In the genomic region with DNA sequence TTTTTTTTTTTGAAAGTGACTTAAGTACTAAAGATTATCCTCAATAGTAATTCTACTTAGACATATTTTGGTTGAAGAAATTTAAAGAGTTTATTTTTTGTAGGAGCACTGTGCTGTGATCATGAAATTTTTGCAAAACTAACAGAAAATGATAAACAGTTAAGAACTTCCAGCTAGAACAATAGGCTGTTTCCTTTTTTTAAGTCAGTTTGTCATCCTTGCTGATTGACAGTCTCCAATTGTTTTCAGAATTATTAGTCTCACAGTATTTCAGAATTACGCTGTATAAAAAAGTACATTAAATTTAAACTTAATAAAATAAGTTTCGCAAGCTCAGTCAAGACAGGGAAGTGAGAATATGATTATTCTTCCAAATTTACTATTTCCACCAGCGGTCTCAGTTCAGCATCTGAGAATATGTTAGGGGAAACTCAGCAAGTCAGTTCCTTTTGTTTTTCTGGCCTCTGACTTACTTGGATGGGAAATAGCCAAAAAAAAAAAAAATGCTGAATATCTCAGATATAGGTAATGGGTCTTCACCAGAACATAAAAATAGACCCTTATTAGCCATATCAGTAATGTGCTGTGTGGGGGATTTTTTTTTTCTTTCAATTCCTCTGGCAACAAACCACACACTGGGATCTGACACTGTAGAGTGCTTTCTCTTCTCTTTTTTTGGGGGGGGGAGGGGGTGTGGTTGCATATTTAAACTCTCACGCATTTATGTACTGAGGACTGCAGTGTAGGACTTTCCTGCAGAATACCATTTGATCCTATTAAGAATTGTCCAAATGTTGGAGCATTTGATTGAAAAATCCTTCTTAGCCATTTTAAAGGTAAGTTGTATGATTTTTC, we compare ENCODE assay signal across 10 cellular contexts. TPM values are rescaled to one million over a fixed set of nuclear protein-coding genes. Genes with fewer than 3 reads are reported as not detected.
DNase-seq lines count a peak whose midpoint lies in the region; ATAC-seq, FAIRE-seq and TF ChIP-seq lines count a peak whose summit lies in the region.
"Had no signal": no experiment of that assay in that cellular context is flagged by ENCODE, and none has a peak within 500 bp of the region (broad histone marks: within the 10 kb centered on the region; RNA-seq: fewer than 3 reads in every experiment).

A gene (plus strand): TSS at position 732 of the 855 bp plus-strand sequence. CDS start 8,099 bp downstream, outside the sequence.

- no peaks in the 10 kb centered on the region for H3K36me3 ChIP-seq in mucosa of descending colon (ENCODE audit: low read depth)
- no peaks in the 10 kb centered on the region for H3K36me3 ChIP-seq in endodermal cell (ENCODE audit: control insufficient read depth, insufficient read depth, low read length)

- TF ChIP-seq CTCF in activated B cell treated with CpG ODN at 0.5 μM for 24 hours (IDR thresholded peaks at IDR 0.05), result no peak
- no peak for TF ChIP-seq CTCF in mucosa of descending colon (IDR thresholded peaks at IDR 0.05)
- no peak for TF ChIP-seq CTCF in endodermal cell (conservative IDR thresholded peaks at IDR 0.05)

- no peak within 1 kb of the TSS for H3K27ac Mint-ChIP-seq in activated B cell treated with CpG ODN at 0.5 μM for 24 hours
- no peak within 1 kb of the TSS for H3K27ac Mint-ChIP-seq in endodermal cell

- H3K4me1 ChIP-seq in mucosa of descending colon (ENCODE audit: low read depth) (no peaks in the 10 kb centered on the region), endodermal cell (ENCODE audit: control insufficient read depth, insufficient read depth, low read length) (no peaks in the 10 kb centered on the region)

- FAIRE-seq in GM12891 (lab: Jason Lieb, UNC), result no peak

- H3K9me3 ChIP-seq in mucosa of descending colon (no peaks in the 10 kb centered on the region), endodermal cell (ENCODE audit: control insufficient read depth, low read length) (no peaks in the 10 kb centered on the region)

- H3K4me1 Mint-ChIP-seq in activated B cell treated with CpG ODN at 0.5 μM for 24 hours (peaks cover 3% of the 10 kb centered on the region), endodermal cell (no peaks in the 10 kb centered on the region)

- no peak within 1 kb of the TSS for H3K27ac ChIP-seq in endodermal cell (ENCODE audit: low read depth, low read length)

- H3K4me3 Mint-ChIP-seq in activated B cell treated with CpG ODN at 0.5 μM for 24 hours (no peak within 1 kb of the TSS), endodermal cell (no peak within 1 kb of the TSS)

- H3K27me3 Mint-ChIP-seq in activated B cell treated with CpG ODN at 0.5 μM for 24 hours (no peaks in the 10 kb centered on the region), endodermal cell (ENCODE audit: insufficient read depth) (no peaks in the 10 kb centered on the region)

- DNase-seq in GM12891 (ENCODE audit: insufficient read length, low spot score) (no peak), activated B cell treated with CpG ODN at 0.5 μM for 24 hours (no peak), mucosa of descending colon (peak in 1 of 3 donors; percentile 9), hepatic stellate cell (ENCODE audit: low spot score) (no peak), endodermal cell (no peak), HT-29 (ENCODE audit: low spot score) (no peak)
- DNase-seq in activated CD4-positive, alpha-beta T cell treated with anti-CD3 and anti-CD28 coated beads, Interleukin-2, amount 50 U/mL, for 48 hours, result no peak
- DNase-seq: NCI-H146 had no signal

- H3K4me3 ChIP-seq in mucosa of descending colon (no peak within 1 kb of the TSS), endodermal cell (ENCODE audit: low read length) (no peak within 1 kb of the TSS)

- H3K9ac ChIP-seq in endodermal cell (ENCODE audit: extremely low read depth, low read length, poor library complexity, severe bottlenecking), result no peak within 1 kb of the TSS

- no peaks in the 10 kb centered on the region for H3K27me3 ChIP-seq in endodermal cell (ENCODE audit: control insufficient read depth, insufficient read depth, low read length, poor library complexity, severe bottlenecking)

- no peak for TF ChIP-seq POLR2A in GM12891 (IDR thresholded peaks at IDR 0.05; ENCODE audit: low read depth, low read length)

- CTCF ChIA-PET in activated B cell treated with CpG ODN at 0.5 μM for 24 hours (lab: Charles Lee), result no interaction called here

- H3K9me3 Mint-ChIP-seq in activated B cell treated with CpG ODN at 0.5 μM for 24 hours (no peaks in the 10 kb centered on the region), endodermal cell (no peaks in the 10 kb centered on the region)

- POLR2A ChIA-PET in activated B cell treated with CpG ODN at 0.5 μM for 24 hours (lab: Charles Lee), result interaction anchor here (0.6 to 0.7 kb wide), 2 partner anchors 204 to 235 kb away, joined by 3 to 5 read pairs; no protein-coding TSS in a partner anchor

- 81 to 98% methylated on average over 3 of the region's 4 CpGs for WGBS in endodermal cell (ENCODE audit: insufficient coverage in 1 of 2, insufficient read length in 1 of 2), 2 experiments

- peak; percentile 85 for ATAC-seq in HG02885 (IDR thresholded peaks at IDR 0.05; ENCODE audit: poor library complexity, unreplicated experiment)
- peak; percentile 64 for ATAC-seq in activated B cell treated with CpG ODN at 0.5 μM for 24 hours (ENCODE audit: low read depth)
- peak; percentile 34 for ATAC-seq in mucosa of descending colon
- ATAC-seq: activated CD4-positive, CD25-positive, alpha-beta regulatory T cell treated with anti-CD3 and anti-CD28 coated beads, Interleukin-2, amount 50 U/mL, for 24 hours had no signal

- H3K36me3 Mint-ChIP-seq in activated B cell treated with CpG ODN at 0.5 μM for 24 hours (ENCODE audit: low read depth), result no peaks in the 10 kb centered on the region
- H3K36me3 Mint-ChIP-seq in endodermal cell (ENCODE audit: low read depth), result no peaks in the 10 kb centered on the region

- intact Hi-C loops in activated B cell treated with CpG ODN at 0.5 μM for 24 hours (cut with micrococcal nuclease), result no loop called here
- intact Hi-C loops in mucosa of descending colon (cut with DNase I, micrococcal nuclease), result no loop called here

TF ChIP-seq in GM12891, 5 proteins besides CTCF, POLR2A, EP300 and RAD21:
- TF ChIP-seq POU2F2 (IDR thresholded peaks at IDR 0.05; ENCODE audit: low read depth, low read length) (peak; percentile 86; the same call in 1 of the 2 replicates), SPI1 (IDR thresholded peaks at IDR 0.05; ENCODE audit: low read depth, low read length) (peak; percentile 93), TAF1 (IDR thresholded peaks at IDR 0.05; ENCODE audit: low read depth, low read length) (no peak)

RNA-seq across cellular contexts. Expression of the gene that starts here (rescaled TPM):
- polyA plus RNA-seq in GM12891 (2012; ENCODE audit: low read depth, missing spikeins), result 2.0 TPM
- total RNA-seq in activated B cell treated with CpG ODN at 0.5 μM for 24 hours, result 0.15 and 0.53 TPM in 2 replicates
- 10 to 100 TPM; 18.4 to 34.4 (median 25.0) TPM for total RNA-seq in mucosa of descending colon
- under 1 TPM; 0.18 to 0.29 TPM for total RNA-seq in endodermal cell
- polyA plus RNA-seq in endodermal cell (2013, experiment 1 of 2), result 1.4 TPM
- polyA plus RNA-seq in endodermal cell (2013, experiment 2 of 2), result 0.54 TPM
- total RNA-seq in HT-29 (2014; rRNA removed; shearing (Covaris generic)), result not detected in 2 replicates

Comparison
In these comparisons a context has a peak if more than half of its experiments do, and no peak if none do; other contexts are left out.
1. RNA of the gene that starts here (total RNA-seq): 18.4 to 34.4 TPM in mucosa of descending colon; 0.15 to 0.53 TPM in activated B cell treated with CpG ODN at 0.5 μM for 24 hours, 0.18 to 0.29 TPM in endodermal cell and not detected in HT-29; every median in the first group is over 10 times any median in the second.
2. Peak in ATAC-seq in activated B cell treated with CpG ODN at 0.5 μM for 24 hours; RNA of the gene not detected or under 1 TPM.
3. ATAC-seq: peak in every context shown above with its lines; median percentile 85 in HG02885; 64 in activated B cell treated with CpG ODN at 0.5 μM for 24 hours; 34 in mucosa of descending colon.